1 cellular context compared by ENCODE assay signal in the genomic region with DNA sequence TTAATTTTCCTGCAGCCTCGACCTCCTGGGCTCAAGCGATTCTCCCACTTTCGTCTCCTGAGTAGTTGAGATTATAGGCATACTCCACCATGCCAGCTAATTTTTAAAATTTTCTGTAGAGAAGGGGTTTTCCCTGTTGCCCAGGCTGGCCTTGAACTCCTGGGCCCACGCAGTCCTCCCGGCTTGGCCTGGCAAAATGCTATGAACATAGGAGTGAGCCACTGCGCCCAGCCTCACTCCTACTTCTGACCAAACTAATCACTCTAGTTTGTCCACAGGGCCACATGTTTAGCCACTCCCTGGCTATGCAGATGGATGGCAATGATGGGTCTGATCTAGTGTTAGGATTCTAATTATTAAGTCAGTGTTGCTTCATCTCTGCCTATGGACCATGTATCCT.
A peak's percentile ranks its signal among the peaks of the same experiment; 100 is the strongest.
TF ChIP-seq lines count a peak whose summit lies in the region.

No MANE protein-coding gene starts in this region.

TF ChIP-seq in HepG2, 621 proteins besides CTCF, POLR2A, EP300 and RAD21:
- TF ChIP-seq KLF6 (CRISPR knock-in tag; IDR thresholded peaks at IDR 0.05) (no peak), E2F1 (CRISPR knock-in tag; IDR thresholded peaks at IDR 0.05) (0 out of 2 replicates have a peak, but pooled peaks have one; percentile 9), ZNF891 (CRISPR knock-in tag; IDR thresholded peaks at IDR 0.05) (peak; percentile 53; the same call in 1 of the 2 replicates), NFKBIZ (CRISPR knock-in tag; IDR thresholded peaks at IDR 0.05) (peak; percentile 50; the same call in 1 of the 2 replicates), NRL (CRISPR knock-in tag; IDR thresholded peaks at IDR 0.05; ENCODE audit: borderline replicate concordance) (peak; percentile 53; the same call in 1 of the 2 replicates)
